Comparison of ENCODE assay signal across 20 cellular contexts in the genomic region with DNA sequence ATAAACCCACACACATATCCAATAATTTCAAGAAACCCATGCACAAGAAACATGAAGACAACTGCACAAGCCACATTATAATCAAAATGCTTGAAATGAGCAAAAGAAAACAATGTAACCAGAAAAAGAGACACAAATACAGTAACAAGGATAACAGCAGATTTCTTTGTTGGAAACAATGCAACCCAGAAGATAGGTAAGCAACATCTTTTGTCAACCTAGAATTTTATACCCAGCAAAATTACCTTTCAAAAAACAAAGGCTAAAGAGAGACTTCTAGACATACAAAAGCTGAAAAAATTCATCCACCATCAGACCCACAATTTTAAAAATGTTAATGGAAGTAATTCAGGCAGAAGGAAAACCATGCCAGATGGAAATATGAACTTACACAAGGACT. TPM values are rescaled to one million over a fixed set of nuclear protein-coding genes. Genes with fewer than 3 reads are reported as not detected.
DNase-seq lines count a peak whose midpoint lies in the region; ATAC-seq, FAIRE-seq and TF ChIP-seq lines count a peak whose summit lies in the region.
"Had no signal": no experiment of that assay in that cellular context is flagged by ENCODE, and none has a peak within 500 bp of the region (broad histone marks: within the 10 kb centered on the region; RNA-seq: fewer than 3 reads in every experiment).

No MANE protein-coding gene starts in this region.

- no peak overlapping the region for H3K4me2 ChIP-seq in HepG2 (ENCODE audit: low read depth, low read length)
- H3K4me2 ChIP-seq: A549 had no signal

- H3K9ac ChIP-seq in HepG2 (ENCODE audit: insufficient read depth, low read depth, low read length): no peak overlapping the region

- H3K4me1 ChIP-seq in HepG2 (ENCODE audit: insufficient read depth, low read length): no peaks in the 10 kb centered on the region
- peaks cover 0 to 9% (median 0%) of the 10 kb centered on the region in 4 donors for H3K4me1 ChIP-seq in right lobe of liver
- H3K4me1 ChIP-seq: Caco-2 had no signal

- TF ChIP-seq CTCF in HepG2 (CRISPR knock-in tag; IDR thresholded peaks at IDR 0.05) (no peak), right lobe of liver (IDR thresholded peaks at IDR 0.05) (no peak), GM13976 (IDR thresholded peaks at IDR 0.05; ENCODE audit: borderline replicate concordance, control extremely low read depth, extremely low read depth, insufficient read depth, missing control alignments) (no peak)

- FAIRE-seq in HepG2 (lab: Jason Lieb, UNC): no peak
- FAIRE-seq: A549, D721Med, G401.6, GM12892, H1 had no signal

- intact Hi-C loops in HepG2 (cut with micrococcal nuclease; ENCODE audit: unreplicated experiment): no loop called here
- intact Hi-C loops in right lobe of liver (cut with DNase I): no loop called here

- ATAC-seq in HepG2 (no peak), right lobe of liver (no peak), HG02840 (IDR thresholded peaks at IDR 0.05; ENCODE audit: low FRiP score, unreplicated experiment) (no peak)
- ATAC-seq: A549 had no signal

- H4K20me1 ChIP-seq in HepG2 (ENCODE audit: insufficient read depth, low read length): no peaks in the 10 kb centered on the region

- no peak for TF ChIP-seq POLR2A in HepG2 (IDR thresholded peaks at IDR 0.05; ENCODE audit: insufficient read depth in 1 of 2, low read depth in 2 of 2, low read length in 2 of 2)
- TF ChIP-seq POLR2A in right lobe of liver (IDR thresholded peaks at IDR 0.05): no peak

- H3K27ac ChIP-seq in HepG2 (ENCODE audit: extremely low read length, insufficient read depth, low read length): no peak overlapping the region
- no peak overlapping the region for H3K27ac ChIP-seq in right lobe of liver
- H3K27ac ChIP-seq: 22Rv1, A549, C4-2B had no signal

- POLR2A ChIA-PET in HepG2 (lab: Yijun Ruan, JAX): no interaction called here

- H3K4me3 ChIP-seq in HepG2 (replicated peaks in 1 of 3; ENCODE audit: insufficient read depth in 1 of 3, low read depth in 2 of 3, low read length in 3 of 3) (no peak overlapping the region), right lobe of liver (no peak overlapping the region)
- H3K4me3 ChIP-seq: A549 had no signal

- no peaks in the 10 kb centered on the region for H3K36me3 ChIP-seq in HepG2 (replicated peaks in 1 of 2; ENCODE audit: control insufficient read depth in 1 of 2, insufficient read depth in 2 of 2, low read length in 2 of 2)
- peaks cover 0 to 9% (median 0%) of the 10 kb centered on the region in 4 donors for H3K36me3 ChIP-seq in right lobe of liver

- CTCF ChIA-PET in HepG2 (lab: Yijun Ruan, JAX; ENCODE audit: low intra/inter-chr PET ratio, low total read pairs): no interaction called here

- no peak for TF ChIP-seq RAD21 in HepG2 (CRISPR knock-in tag; IDR thresholded peaks at IDR 0.05)

- H3K27me3 ChIP-seq in HepG2 (ENCODE audit: control insufficient read depth in 1 of 2, insufficient read depth in 2 of 2, low read length in 2 of 2): no peaks in the 10 kb centered on the region
- no peaks in the 10 kb centered on the region for H3K27me3 ChIP-seq in right lobe of liver

- H2AFZ ChIP-seq in HepG2 (ENCODE audit: low read length): no peak overlapping the region

- BruUV-seq in HepG2 (replicated peaks; lab: Mats Ljungman, UMichigan): no TSS peak

- DNase-seq in HepG2 (ENCODE audit: low spot score) (no peak), right lobe of liver (no peak), amniotic epithelial cell (ENCODE audit: low read depth) (peak; percentile 15), left kidney (ENCODE audit: low read depth, low spot score) (peak; percentile 15), GM13976 (ENCODE audit: low spot score) (no peak)
- DNase-seq in effector CD8-positive, alpha-beta T cell (lab: John Stamatoyannopoulos, UW): no peak
- DNase-seq: AML-193; Caco-2; CD4-positive, alpha-beta T cell; H9 had no signal

- TF ChIP-seq EP300 in HepG2 (IDR thresholded peaks at IDR 0.05; ENCODE audit: low read depth in 2 of 2, low read length in 2 of 2) (no peak), HepG2 (CRISPR knock-in tag; IDR thresholded peaks at IDR 0.05; ENCODE audit: borderline replicate concordance) (no peak)

- H3K79me2 ChIP-seq in HepG2 (ENCODE audit: insufficient read depth, low read length): no peaks in the 10 kb centered on the region

- H3K9me3 ChIP-seq in HepG2 (ENCODE audit: low read length) (peaks cover 30% of the 10 kb centered on the region), right lobe of liver (peaks cover 0 to 9% (median 2%) of the 10 kb centered on the region in 4 donors)

- in situ Hi-C loops in HepG2 (cut with HindIII; ENCODE audit: extremely low pct_ligation_motif_present, low pct_unique_long_range_greater_than_20kb) (no loop called here), GM13976 (cut with MboI; ENCODE audit: low sequenced_read_pairs, unreplicated experiment) (no loop called here)

TF ChIP-seq in HepG2, 621 proteins besides CTCF, POLR2A, EP300 and RAD21:
- TF ChIP-seq ZFP1 (CRISPR knock-in tag; IDR thresholded peaks at IDR 0.05): peak; percentile 96
- TF ChIP-seq MED1 (CRISPR knock-in tag; IDR thresholded peaks at IDR 0.05): no peak
- no peak for TF ChIP-seq ZNF292 (CRISPR knock-in tag; IDR thresholded peaks at IDR 0.05; ENCODE audit: borderline replicate concordance, low read depth)
- no peak for TF ChIP-seq GPBP1L1 (CRISPR knock-in tag; IDR thresholded peaks at IDR 0.05)

RNA-seq across cellular contexts. Expression of gene COL23A1, which starts 5.0 kb away (rescaled TPM):
- total RNA-seq in HepG2 (2016; rRNA removed; fragmentation: Illumina TruSeq; extraction: Trizol) (not detected in 2 replicates), right lobe of liver (1 to 10 TPM in 2 of 6 experiments, under 1 TPM in 4; 0.25 to 1.2 (median 0.50) TPM)
- not detected in 2 replicates for total RNA-seq in HepG2 (2016; cell fraction: cytosol; rRNA removed; fragmentation: Illumina TruSeq; extraction: Trizol; ENCODE audit: low read depth)
- total RNA-seq in HepG2 (2016; cell fraction: insoluble cytoplasmic fraction; rRNA removed; fragmentation: Illumina TruSeq; extraction: Trizol): not detected in 2 replicates
- total RNA-seq in HepG2 (2016; cell fraction: membrane; rRNA removed; fragmentation: Illumina TruSeq; extraction: Trizol): not detected in 2 replicates
- total RNA-seq in HepG2 (2016; cell fraction: nucleus; rRNA removed; fragmentation: Illumina TruSeq; extraction: Trizol): not detected in 2 replicates
- polyA plus RNA-seq in HepG2 (2011; rRNA removed): not detected in 2 replicates
- polyA plus RNA-seq in HepG2 (2011; cell fraction: cytosol; rRNA removed): not detected in 2 replicates
- 0.03 TPM in 1 of 2 replicates, not detected in the other for polyA plus RNA-seq in HepG2 (2011; cell fraction: nucleus; rRNA removed)
- polyA plus RNA-seq in HepG2 (2012): not detected in 2 replicates
- polyA plus RNA-seq in HepG2 (2016; cell fraction: cytosol; fragmentation: Illumina TruSeq; extraction: Trizol; ENCODE audit: low read depth): not detected in 2 replicates
- polyA plus RNA-seq in HepG2 (2016; cell fraction: insoluble cytoplasmic fraction; fragmentation: Illumina TruSeq; extraction: Trizol; ENCODE audit: low read depth): not detected in 2 replicates
- polyA plus RNA-seq in HepG2 (2016; cell fraction: membrane; fragmentation: Illumina TruSeq; extraction: Trizol; ENCODE audit: low read depth): not detected in 2 replicates
- not detected in 2 replicates for polyA plus RNA-seq in HepG2 (2016; cell fraction: nucleus; fragmentation: Illumina TruSeq; extraction: Trizol; ENCODE audit: insufficient read depth, low read depth)
- polyA minus RNA-seq in HepG2 (2011; rRNA and poly(A)+ RNA removed; ENCODE audit: low replicate concordance): not detected in 2 replicates
- polyA minus RNA-seq in HepG2 (2011; cell fraction: cytosol; rRNA and poly(A)+ RNA removed): not detected in 2 replicates
- not detected in 2 replicates for polyA minus RNA-seq in HepG2 (2011; cell fraction: nucleus; rRNA and poly(A)+ RNA removed)
- total RNA-seq: CD4-positive, alpha-beta T cell; HT-29 had no signal
- polyA plus RNA-seq: A549, BJ had no signal

RNA-seq across cellular contexts. Expression of gene CLK4, which starts 31.7 kb away (rescaled TPM):
- total RNA-seq in HepG2 (2016; rRNA removed; fragmentation: Illumina TruSeq; extraction: Trizol) (9.5 and 18.4 TPM in 2 replicates), right lobe of liver (10 to 100 TPM; 10.8 to 19.1 (median 11.7) TPM)
- total RNA-seq in HepG2 (2016; cell fraction: cytosol; rRNA removed; fragmentation: Illumina TruSeq; extraction: Trizol; ENCODE audit: low read depth): 2.3 and 2.7 TPM in 2 replicates
- 10.7 and 16.8 TPM in 2 replicates for total RNA-seq in HepG2 (2016; cell fraction: insoluble cytoplasmic fraction; rRNA removed; fragmentation: Illumina TruSeq; extraction: Trizol)
- total RNA-seq in HepG2 (2016; cell fraction: membrane; rRNA removed; fragmentation: Illumina TruSeq; extraction: Trizol): 4.8 and 5.2 TPM in 2 replicates
- 52.9 and 59.3 TPM in 2 replicates for total RNA-seq in HepG2 (2016; cell fraction: nucleus; rRNA removed; fragmentation: Illumina TruSeq; extraction: Trizol)
- polyA plus RNA-seq in HepG2 (2011; rRNA removed): 15.4 and 17.7 TPM in 2 replicates
- polyA plus RNA-seq in HepG2 (2011; cell fraction: cytosol; rRNA removed): 3.9 and 5.6 TPM in 2 replicates
- 55.3 and 57.0 TPM in 2 replicates for polyA plus RNA-seq in HepG2 (2011; cell fraction: nucleus; rRNA removed)
- 18.6 and 18.8 TPM in 2 replicates for polyA plus RNA-seq in HepG2 (2012)
- polyA plus RNA-seq in HepG2 (2016; cell fraction: cytosol; fragmentation: Illumina TruSeq; extraction: Trizol; ENCODE audit: low read depth): 0.83 and 0.90 TPM in 2 replicates
- 6.5 and 7.5 TPM in 2 replicates for polyA plus RNA-seq in HepG2 (2016; cell fraction: insoluble cytoplasmic fraction; fragmentation: Illumina TruSeq; extraction: Trizol; ENCODE audit: low read depth)
- 1.5 and 2.0 TPM in 2 replicates for polyA plus RNA-seq in HepG2 (2016; cell fraction: membrane; fragmentation: Illumina TruSeq; extraction: Trizol; ENCODE audit: low read depth)
- 49.7 and 55.1 TPM in 2 replicates for polyA plus RNA-seq in HepG2 (2016; cell fraction: nucleus; fragmentation: Illumina TruSeq; extraction: Trizol; ENCODE audit: insufficient read depth, low read depth)
- polyA minus RNA-seq in HepG2 (2011; rRNA and poly(A)+ RNA removed; ENCODE audit: low replicate concordance): 9.8 and 16.0 TPM in 2 replicates
- 5.3 and 6.9 TPM in 2 replicates for polyA minus RNA-seq in HepG2 (2011; cell fraction: cytosol; rRNA and poly(A)+ RNA removed)
- polyA minus RNA-seq in HepG2 (2011; cell fraction: nucleus; rRNA and poly(A)+ RNA removed): 178 and 181 TPM in 2 replicates

Comparison
In these comparisons a context has a peak if more than half of its experiments do, and no peak if none do; other contexts are left out.
1. DNase-seq: peak in amniotic epithelial cell (single experiment) and left kidney (single experiment); none in HepG2 (single experiment), right lobe of liver (0 of 3), GM13976 (single experiment) and effector CD8-positive, alpha-beta T cell (single experiment).